Comparison of ENCODE assay signal across 8 cellular contexts in genomic region chr2:216692636-216693413, GRCh38.
DNase-seq lines count a peak whose midpoint lies in the region; ATAC-seq and TF ChIP-seq lines count a peak whose summit lies in the region.

No MANE protein-coding gene starts in this region.

- no peak for TF ChIP-seq CTCF in GM20000 (IDR thresholded peaks at IDR 0.05; ENCODE audit: extremely low read depth, missing control alignments)

- ATAC-seq in activated CD4-positive, CD25-positive, alpha-beta regulatory T cell treated with anti-CD3 and anti-CD28 coated beads, Interleukin-2, amount 50 U/mL, for 24 hours, result peak; percentile 35 to 59
- ATAC-seq in HG02571 (IDR thresholded peaks at IDR 0.05; ENCODE audit: unreplicated experiment), result no peak

- peak; percentile 80 for DNase-seq in 8988T
- DNase-seq in GM20000 (ENCODE audit: low spot score), result peak; percentile 75
- DNase-seq in NCI-H2081 treated with DMSO at 0.1 percent for 48 hours (lab: John Stamatoyannopoulos, UW), result peak; percentile 43
- peak; percentile 93 for DNase-seq in cerebellar cortex (ENCODE audit: low spot score)
- peak; percentile 48 for DNase-seq in kidney glomerular epithelial cell (lab: John Stamatoyannopoulos, UW)
- DNase-seq in stimulated activated CD4-positive, alpha-beta T cell treated with anti-CD3 and anti-CD28 coated beads, Interleukin-15, amount 100 ng/mL, for 48 hours (ENCODE audit: low read depth in 2 of 2), result peak; percentile 32 to 64

Comparison
In these comparisons a context has a peak if more than half of its experiments do, and no peak if none do; other contexts are left out.
1. DNase-seq: peak in every context shown above with its lines; median percentile 93 in cerebellar cortex; 80 in 8988T; 75 in GM20000; 48 in kidney glomerular epithelial cell; 48 in stimulated activated CD4-positive, alpha-beta T cell treated with anti-CD3 and anti-CD28 coated beads, Interleukin-15, amount 100 ng/mL, for 48 hours; 43 in NCI-H2081 treated with DMSO at 0.1 percent for 48 hours.